ENCODE assay signal across 26 cellular contexts in the genomic region with DNA sequence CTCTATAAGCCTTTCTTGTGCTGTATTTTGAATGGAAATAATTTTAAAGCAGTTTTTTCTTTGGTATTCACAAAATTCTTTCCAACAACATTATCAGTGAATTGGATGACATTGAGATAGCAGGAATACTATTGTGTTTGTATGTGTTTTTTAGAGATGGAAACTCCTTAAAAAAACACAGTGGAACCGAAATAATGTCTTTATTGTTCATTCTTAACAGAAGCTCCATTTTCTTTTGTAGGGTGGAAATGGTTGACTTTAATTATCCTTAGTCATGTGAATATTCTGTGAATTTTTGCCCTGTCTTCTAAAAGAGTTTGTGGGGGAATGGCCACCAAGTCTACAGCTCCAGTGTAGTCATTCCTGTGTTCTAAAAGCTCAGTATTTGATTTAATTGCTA. TPM values are rescaled to one million over a fixed set of nuclear protein-coding genes. Genes with fewer than 3 reads are reported as not detected.
DNase-seq lines count a peak whose midpoint lies in the region; ATAC-seq and TF ChIP-seq lines count a peak whose summit lies in the region.
"Had no signal": no experiment of that assay in that cellular context is flagged by ENCODE, and none has a peak within 500 bp of the region (broad histone marks: within the 10 kb centered on the region; RNA-seq: fewer than 3 reads in every experiment).

No MANE protein-coding gene starts in this region.

- no peak overlapping the region for H2AFZ ChIP-seq in neural progenitor cell (replicated peaks)

- H3K27me3 ChIP-seq in neural progenitor cell (no peaks in the 10 kb centered on the region), tibial nerve (no peaks in the 10 kb centered on the region)
- no peaks in the 10 kb centered on the region for H3K27me3 ChIP-seq in CD4-positive, alpha-beta T cell (ENCODE audit: control insufficient read depth, insufficient read depth, low read length)
- H3K27me3 ChIP-seq: BLaER1 treated with 17β-estradiol and CSF1 and Interleukin-3, amounts not matched to agents 10 nM and 100 nM; Peyer's patch had no signal

- H3F3A ChIP-seq in neural progenitor cell (ENCODE audit: low read depth) = no peaks in the 10 kb centered on the region

- peaks cover 50% of the 10 kb centered on the region for H3K4me1 Mint-ChIP-seq in neural progenitor cell
- no peaks in the 10 kb centered on the region for H3K4me1 Mint-ChIP-seq in CD4-positive, alpha-beta T cell (ENCODE audit: low read depth)

- intact Hi-C loops in CD4-positive, alpha-beta T cell (cut with DNase I, micrococcal nuclease) = no loop called here

- DNase-seq in globus pallidus (ENCODE audit: low spot score) (peak; percentile 74), neural progenitor cell (ENCODE audit: low spot score) (no peak), tibial nerve (ENCODE audit: low spot score in 2 of 2) (no peak), NCI-H2029 treated with DMSO at 0.1 percent for 48 hours (lab: John Stamatoyannopoulos, UW) (no peak)
- no peak for DNase-seq in CD4-positive, alpha-beta T cell
- no peak for DNase-seq in activated naive CD4-positive, alpha-beta T cell (lab: John Stamatoyannopoulos, UW)
- DNase-seq: ACHN; Calu3; CD8-positive, alpha-beta T cell; DMS153; H7; HFFc6; KBM-7; MM.1S; NCI-H1048; NCI-H1417 treated with DMSO at 0.1 percent for 48 hours; NCI-H1930; NCI-H345; NCI-H524; NCI-H774; NK-92 treated with Interleukin-12 subunit alpha and Interleukin-12 subunit beta, amount 100 ng/mL, for 24 hours; Peyer's patch had no signal

- H3K4me1 ChIP-seq in neural progenitor cell = peaks cover 13% of the 10 kb centered on the region
- H3K4me1 ChIP-seq in tibial nerve = peaks cover 0 to 30% (median 3%) of the 10 kb centered on the region in 4 donors
- H3K4me1 ChIP-seq: Peyer's patch had no signal

- H3K27ac Mint-ChIP-seq in neural progenitor cell = peak overlapping the region; percentile 98
- H3K27ac Mint-ChIP-seq in CD4-positive, alpha-beta T cell = no peak overlapping the region
- H3K27ac Mint-ChIP-seq: CD8-positive, alpha-beta T cell; HFFc6 had no signal

- H3K27me3 Mint-ChIP-seq in neural progenitor cell (ENCODE audit: insufficient read depth, low read depth) = no peaks in the 10 kb centered on the region
- H3K27me3 Mint-ChIP-seq in CD4-positive, alpha-beta T cell = no peaks in the 10 kb centered on the region

- H3K27ac ChIP-seq in angular gyrus (ENCODE audit: low read depth, low read length) (peak overlapping the region; percentile 83), neural progenitor cell (no peak overlapping the region), tibial nerve (peak overlapping the region in 1 of 4 donors; percentile 20)
- H3K27ac ChIP-seq in CD4-positive, alpha-beta T cell (ENCODE audit: low read depth, low read length) = no peak overlapping the region
- H3K27ac ChIP-seq: BLaER1 treated with 17β-estradiol and CSF1 and Interleukin-3, amounts not matched to agents 10 nM and 100 nM; Peyer's patch had no signal

- 34 to 35% methylated on average over 1 of the region's 1 CpG for WGBS in tibial nerve, 2 donors

- peaks cover 3% of the 10 kb centered on the region for H3K36me3 Mint-ChIP-seq in neural progenitor cell
- H3K36me3 Mint-ChIP-seq in CD4-positive, alpha-beta T cell (ENCODE audit: low read depth) = no peaks in the 10 kb centered on the region
- H3K36me3 Mint-ChIP-seq: CD8-positive, alpha-beta T cell had no signal

- CTCF ChIA-PET in CD4-positive, alpha-beta T cell (lab: Charles Lee) = no interaction called here

- no peak for TF ChIP-seq POLR2A in tibial nerve (IDR thresholded peaks at IDR 0.05)

- no peak overlapping the region for H3K4me2 ChIP-seq in neural progenitor cell
- H3K4me2 ChIP-seq: BLaER1 treated with 17β-estradiol and CSF1 and Interleukin-3, amounts not matched to agents 10 nM and 100 nM had no signal

- H3K9me3 ChIP-seq in neural progenitor cell (ENCODE audit: low read depth) (no peaks in the 10 kb centered on the region), tibial nerve (no peaks in the 10 kb centered on the region)
- H3K9me3 ChIP-seq in CD4-positive, alpha-beta T cell (ENCODE audit: control insufficient read depth, low read length) = no peaks in the 10 kb centered on the region
- H3K9me3 ChIP-seq: BLaER1 treated with 17β-estradiol and CSF1 and Interleukin-3, amounts not matched to agents 10 nM and 100 nM; Peyer's patch had no signal

- H3K36me3 ChIP-seq in neural progenitor cell (no peaks in the 10 kb centered on the region), tibial nerve (no peaks in the 10 kb centered on the region)
- H3K36me3 ChIP-seq: BLaER1 treated with 17β-estradiol and CSF1 and Interleukin-3, amounts not matched to agents 10 nM and 100 nM; Peyer's patch had no signal

- H3K79me2 ChIP-seq in neural progenitor cell (ENCODE audit: low read depth) = no peaks in the 10 kb centered on the region

- TF ChIP-seq EP300 in tibial nerve (IDR thresholded peaks at IDR 0.05) = no peak

- H3K4me3 Mint-ChIP-seq in neural progenitor cell = no peak overlapping the region
- H3K4me3 Mint-ChIP-seq in CD4-positive, alpha-beta T cell = no peak overlapping the region
- H3K4me3 Mint-ChIP-seq: CD8-positive, alpha-beta T cell; HFFc6 had no signal

- H3K9me3 Mint-ChIP-seq in neural progenitor cell = peaks cover 3% of the 10 kb centered on the region
- H3K9me3 Mint-ChIP-seq in CD4-positive, alpha-beta T cell = peaks cover 7% of the 10 kb centered on the region
- H3K9me3 Mint-ChIP-seq: HFFc6 had no signal

- POLR2A ChIA-PET in CD4-positive, alpha-beta T cell (lab: Charles Lee) = interaction anchor here (1.3 kb wide), 1 partner anchor 11 kb away, joined by 3 read pairs; no protein-coding TSS in a partner anchor

- H3K4me3 ChIP-seq in neural progenitor cell = no peak overlapping the region
- H3K4me3 ChIP-seq in tibial nerve = no peak overlapping the region
- H3K4me3 ChIP-seq: BLaER1 treated with 17β-estradiol and CSF1 and Interleukin-3, amounts not matched to agents 10 nM and 100 nM; Peyer's patch had no signal

- H4K20me1 ChIP-seq in neural progenitor cell (ENCODE audit: low read depth) = no peaks in the 10 kb centered on the region
- H4K20me1 ChIP-seq: BLaER1 treated with 17β-estradiol and CSF1 and Interleukin-3, amounts not matched to agents 10 nM and 100 nM had no signal

- TF ChIP-seq CTCF in neural progenitor cell (IDR thresholded peaks at IDR 0.05) = no peak
- TF ChIP-seq CTCF in tibial nerve (IDR thresholded peaks at IDR 0.05) = no peak
- TF ChIP-seq CTCF in CD4-positive, alpha-beta T cell (IDR thresholded peaks at IDR 0.05) = no peak

- no peak for ATAC-seq in CD4-positive, alpha-beta T cell (ENCODE audit: poor library complexity)
- ATAC-seq: CD8-positive, alpha-beta T cell; Right ventricle myocardium inferior had no signal

- H3K9ac ChIP-seq in neural progenitor cell = no peak overlapping the region
- H3K9ac ChIP-seq: BLaER1 treated with 17β-estradiol and CSF1 and Interleukin-3, amounts not matched to agents 10 nM and 100 nM had no signal

RNA-seq across cellular contexts. Expression of gene NPAS3, which starts 45.9 kb away (rescaled TPM):
- 0.25 TPM in 1 of 2 replicates, not detected in the other for total RNA-seq in neural progenitor cell (ENCODE audit: low replicate concordance)
- total RNA-seq in tibial nerve = 10 to 100 TPM in 1 of 4 donors, 1 to 10 TPM in 3; 1.5 to 12.3 (median 3.4) TPM
- total RNA-seq in CD4-positive, alpha-beta T cell = not detected
- total RNA-seq: Calu3; CD8-positive, alpha-beta T cell; G401; HFFc6 had no signal
